ENCODE assay signal across 8 cellular contexts in the genomic region with DNA sequence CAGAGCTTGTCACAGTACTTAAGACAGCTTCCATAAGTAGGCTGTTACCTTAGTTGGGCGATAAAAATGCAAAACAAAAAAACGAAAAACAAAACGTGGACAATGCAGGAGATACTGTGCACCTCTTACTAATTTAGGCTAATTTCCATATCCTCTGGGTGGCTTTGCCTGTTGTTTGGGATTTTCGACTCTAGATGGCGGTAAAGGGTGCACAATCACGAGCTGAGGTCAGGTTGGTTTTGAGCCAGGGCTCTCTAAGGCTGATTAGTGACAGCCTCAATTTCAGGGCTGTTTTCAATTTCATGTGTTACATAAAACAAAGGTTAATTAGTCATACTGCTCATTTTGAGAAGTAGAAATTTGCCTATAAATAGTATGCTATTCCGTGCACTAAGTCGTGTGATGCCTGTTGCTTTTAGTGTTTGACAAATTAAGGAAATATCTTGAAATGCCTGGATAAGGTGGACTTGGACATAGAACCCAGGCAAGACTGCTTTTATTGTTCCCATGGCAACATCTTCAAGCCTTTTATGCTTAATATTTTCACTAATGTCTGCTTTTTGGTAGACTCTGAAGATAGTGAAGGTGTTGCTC.
A peak's percentile ranks its signal among the peaks of the same experiment; 100 is the strongest.
DNase-seq lines count a peak whose midpoint lies in the region; ATAC-seq, FAIRE-seq and TF ChIP-seq lines count a peak whose summit lies in the region.

No MANE protein-coding gene starts in this region.

- H2AFZ ChIP-seq in neural progenitor cell (replicated peaks) = no peak overlapping the region

- H3K27ac ChIP-seq in endodermal cell (ENCODE audit: low read depth, low read length) (no peak overlapping the region), neural progenitor cell (no peak overlapping the region)

- DNase-seq in COLO829 (ENCODE audit: low spot score) (peak; percentile 43), NCI-H774 (lab: John Stamatoyannopoulos, UW) (peak; percentile 22), endodermal cell (peak; percentile 92), neural progenitor cell (ENCODE audit: low spot score) (peak; percentile 70), urothelium cell line (ENCODE audit: low spot score) (peak; percentile 61)
- DNase-seq in activated CD4-positive, alpha-beta memory T cell treated with anti-CD3 and anti-CD28 coated beads for 36 hours = peak; percentile 72

- TF ChIP-seq CTCF in endodermal cell (conservative IDR thresholded peaks at IDR 0.05) (peak; percentile 91), neural progenitor cell (IDR thresholded peaks at IDR 0.05) (peak; percentile 80)

- intact Hi-C loops in activated CD4-positive, alpha-beta memory T cell treated with anti-CD3 and anti-CD28 coated beads for 36 hours (cut with micrococcal nuclease) = loop anchor here (5.0 kb wide), 2 partner anchors 185 to 1000 kb away; no protein-coding TSS in a partner anchor

- H3F3A ChIP-seq in neural progenitor cell (ENCODE audit: low read depth) = no peaks in the 10 kb centered on the region

- ATAC-seq in GM19438 (IDR thresholded peaks at IDR 0.05; ENCODE audit: low read depth, unreplicated experiment) (peak; percentile 94), HG03442 (IDR thresholded peaks at IDR 0.05; ENCODE audit: unreplicated experiment) (peak; percentile 97)

- no peaks in the 10 kb centered on the region for H3K79me2 ChIP-seq in neural progenitor cell (ENCODE audit: low read depth)

- H3K4me1 ChIP-seq in endodermal cell (ENCODE audit: control insufficient read depth, insufficient read depth, low read length) (no peaks in the 10 kb centered on the region), neural progenitor cell (no peaks in the 10 kb centered on the region)

- H3K36me3 Mint-ChIP-seq in activated CD4-positive, alpha-beta memory T cell treated with anti-CD3 and anti-CD28 coated beads for 36 hours = no peaks in the 10 kb centered on the region
- H3K36me3 Mint-ChIP-seq in endodermal cell (ENCODE audit: low read depth) (no peaks in the 10 kb centered on the region), neural progenitor cell (no peaks in the 10 kb centered on the region)

- 23 to 27% methylated on average over 8 of the region's 8 CpGs for WGBS in endodermal cell (ENCODE audit: insufficient coverage in 1 of 2, insufficient read length in 1 of 2), 2 experiments

- no peak overlapping the region for H3K4me3 ChIP-seq in endodermal cell (ENCODE audit: low read length)
- H3K4me3 ChIP-seq in neural progenitor cell = no peak overlapping the region

- H3K4me1 Mint-ChIP-seq in activated CD4-positive, alpha-beta memory T cell treated with anti-CD3 and anti-CD28 coated beads for 36 hours (ENCODE audit: low read depth) = peaks cover 3% of the 10 kb centered on the region
- H3K4me1 Mint-ChIP-seq in endodermal cell (no peaks in the 10 kb centered on the region), neural progenitor cell (no peaks in the 10 kb centered on the region)

- CTCF ChIA-PET in activated CD4-positive, alpha-beta memory T cell treated with anti-CD3 and anti-CD28 coated beads for 36 hours (lab: Charles Lee) = interaction anchor here (0.5 to 1.4 kb wide), 4 partner anchors 10 to 1010 kb away, joined by 3 to 5 read pairs (median 3); no protein-coding TSS in a partner anchor

- H3K27me3 ChIP-seq in endodermal cell (ENCODE audit: control insufficient read depth, insufficient read depth, low read length, poor library complexity, severe bottlenecking) = no peaks in the 10 kb centered on the region
- H3K27me3 ChIP-seq in neural progenitor cell = no peaks in the 10 kb centered on the region

- H3K27ac Mint-ChIP-seq in activated CD4-positive, alpha-beta memory T cell treated with anti-CD3 and anti-CD28 coated beads for 36 hours = no peak overlapping the region
- no peak overlapping the region for H3K27ac Mint-ChIP-seq in endodermal cell
- no peak overlapping the region for H3K27ac Mint-ChIP-seq in neural progenitor cell

- FAIRE-seq in urothelium cell line (lab: Jason Lieb, UNC) = no peak

- no peak overlapping the region for H3K4me2 ChIP-seq in neural progenitor cell

- no peaks in the 10 kb centered on the region for H3K9me3 Mint-ChIP-seq in activated CD4-positive, alpha-beta memory T cell treated with anti-CD3 and anti-CD28 coated beads for 36 hours
- H3K9me3 Mint-ChIP-seq in endodermal cell (no peaks in the 10 kb centered on the region), neural progenitor cell (no peaks in the 10 kb centered on the region)

- H4K20me1 ChIP-seq in neural progenitor cell (ENCODE audit: low read depth) = no peaks in the 10 kb centered on the region

- H3K9me3 ChIP-seq in endodermal cell (ENCODE audit: control insufficient read depth, low read length) (peaks cover 42% of the 10 kb centered on the region), neural progenitor cell (ENCODE audit: low read depth) (no peaks in the 10 kb centered on the region)

- H3K9ac ChIP-seq in endodermal cell (ENCODE audit: extremely low read depth, low read length, poor library complexity, severe bottlenecking) (no peak overlapping the region), neural progenitor cell (no peak overlapping the region)

- H3K27me3 Mint-ChIP-seq in activated CD4-positive, alpha-beta memory T cell treated with anti-CD3 and anti-CD28 coated beads for 36 hours = no peaks in the 10 kb centered on the region
- peaks cover 3% of the 10 kb centered on the region for H3K27me3 Mint-ChIP-seq in endodermal cell (ENCODE audit: insufficient read depth)
- no peaks in the 10 kb centered on the region for H3K27me3 Mint-ChIP-seq in neural progenitor cell (ENCODE audit: insufficient read depth, low read depth)

- POLR2A ChIA-PET in activated CD4-positive, alpha-beta memory T cell treated with anti-CD3 and anti-CD28 coated beads for 36 hours (lab: Charles Lee) = no interaction called here

- no peak overlapping the region for H3K4me3 Mint-ChIP-seq in activated CD4-positive, alpha-beta memory T cell treated with anti-CD3 and anti-CD28 coated beads for 36 hours
- no peak overlapping the region for H3K4me3 Mint-ChIP-seq in endodermal cell
- H3K4me3 Mint-ChIP-seq in neural progenitor cell = no peak overlapping the region

- H3K36me3 ChIP-seq in endodermal cell (ENCODE audit: control insufficient read depth, insufficient read depth, low read length) = no peaks in the 10 kb centered on the region
- no peaks in the 10 kb centered on the region for H3K36me3 ChIP-seq in neural progenitor cell

Comparison
In these comparisons a context has a peak if more than half of its experiments do, and no peak if none do; other contexts are left out.
1. DNase-seq: peak in every context shown above with its lines; median percentile 92 in endodermal cell; 72 in activated CD4-positive, alpha-beta memory T cell treated with anti-CD3 and anti-CD28 coated beads for 36 hours; 70 in neural progenitor cell; 61 in urothelium cell line; 43 in COLO829; 22 in NCI-H774.